ENCODE assay signal across 8 cellular contexts in the genomic region with DNA sequence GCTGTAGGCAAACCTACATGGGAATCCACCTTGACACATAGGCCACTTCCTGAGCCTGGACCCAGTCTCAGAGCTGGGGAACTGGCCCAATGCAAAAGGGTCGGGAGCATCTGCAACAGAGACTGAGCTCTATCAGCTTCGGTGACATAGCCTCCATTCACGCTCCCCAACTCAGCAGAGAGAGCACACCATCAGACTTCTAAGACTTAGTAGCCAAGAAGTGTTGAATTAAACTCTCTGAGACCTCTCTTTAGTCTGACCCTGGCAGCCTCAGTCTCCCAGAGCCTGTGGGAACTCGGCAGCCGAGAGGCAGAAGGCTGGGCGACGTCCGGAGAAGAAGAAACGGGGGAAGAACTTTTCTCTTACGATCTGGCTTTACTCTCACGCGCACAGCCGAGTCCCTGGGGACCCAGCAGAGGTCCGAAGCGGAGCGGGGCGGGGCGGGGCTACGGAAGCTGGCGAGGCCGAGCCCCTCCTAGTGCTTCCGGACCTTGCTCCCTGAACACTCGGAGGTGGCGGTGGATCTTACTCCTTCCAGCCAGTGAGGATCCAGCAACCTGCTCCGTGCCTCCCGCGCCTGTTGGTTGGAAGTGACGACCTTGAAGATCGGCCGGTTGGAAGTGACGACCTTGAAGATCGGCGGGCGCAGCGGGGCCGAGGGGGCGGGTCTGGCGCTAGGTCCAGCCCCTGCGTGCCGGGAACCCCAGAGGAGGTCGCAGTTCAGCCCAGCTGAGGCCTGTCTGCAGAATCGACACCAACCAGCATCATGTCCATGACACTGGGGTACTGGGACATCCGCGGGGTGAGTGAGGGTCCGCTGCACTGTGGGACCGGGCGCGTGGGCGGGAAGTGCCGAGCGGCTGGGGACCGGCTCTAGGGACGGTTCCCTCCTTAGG. TPM values are rescaled to one million over a fixed set of nuclear protein-coding genes. Genes with fewer than 3 reads are reported as not detected.
A peak's percentile ranks its signal among the peaks of the same experiment; 100 is the strongest.
DNase-seq lines count a peak whose midpoint lies in the region; ATAC-seq and TF ChIP-seq lines count a peak whose summit lies in the region.

A gene (plus strand): TSS at position 476 of the 896 bp plus-strand sequence. CDS start 291 bp downstream, at position 767.

- no peaks in the 10 kb centered on the region for H3K36me3 ChIP-seq in colonic mucosa

- ATAC-seq in GM18508 (IDR thresholded peaks at IDR 0.05; ENCODE audit: insufficient read depth, unreplicated experiment) (peak; percentile 63), HG02970 (IDR thresholded peaks at IDR 0.05; ENCODE audit: low FRiP score, unreplicated experiment) (peak; percentile 82), left lobe of liver (peak; percentile 97)

- no peak for TF ChIP-seq CTCF in colonic mucosa (IDR thresholded peaks at IDR 0.05)

- H3K4me1 ChIP-seq in colonic mucosa = no peaks in the 10 kb centered on the region

- DNase-seq in A172 (ENCODE audit: low spot score) = peak; percentile 68
- DNase-seq in NCI-H460 (ENCODE audit: extremely low read depth, low read depth) = peak; percentile 72
- DNase-seq in activated CD4-positive, alpha-beta T cell treated with anti-CD3 and anti-CD28 coated beads for 48 hours = peak; percentile 82
- DNase-seq in colonic mucosa = peak; percentile 93
- DNase-seq in left lobe of liver (ENCODE audit: low spot score) = peak; percentile 89
- DNase-seq in stimulated activated CD4-positive, alpha-beta T cell treated with anti-CD3 and anti-CD28 coated beads, Interleukin-2, amount 100 ng/mL, for 24 hours = peak; percentile 74 to 85

- intact Hi-C loops in colonic mucosa (cut with DNase I) = no loop called here

- H3K27ac ChIP-seq in colonic mucosa = peak within 1 kb of the TSS; percentile 62

- peak within 1 kb of the TSS; percentile 85 to 98 for H3K9ac ChIP-seq in colonic mucosa (ENCODE audit: low read depth in 2 of 2, low read length in 2 of 2)

- H3K27me3 ChIP-seq in colonic mucosa = no peaks in the 10 kb centered on the region

- H3K4me3 ChIP-seq in colonic mucosa = peak within 1 kb of the TSS; percentile 62

- no peaks in the 10 kb centered on the region for H3K9me3 ChIP-seq in colonic mucosa

RNA-seq across cellular contexts. Expression of the gene that starts here (rescaled TPM):
- 35.7 and 41.8 TPM in 2 replicates for total RNA-seq in A172 (2014; rRNA removed; shearing (Covaris generic))
- total RNA-seq in NCI-H460 (2014; rRNA removed; shearing (Covaris generic)) = 25.5 and 33.5 TPM in 2 replicates
- 44.1 and 57.5 TPM in 2 replicates for polyA plus RNA-seq in NCI-H460 (2014; cell fraction: nucleus; rRNA removed)
- total RNA-seq in colonic mucosa (10 to 100 TPM; 62.6 to 77.4 TPM), left lobe of liver (25.4 TPM)

Comparison
In these comparisons a context has a peak if more than half of its experiments do, and no peak if none do; other contexts are left out.
1. Peak in every context shown above with its lines: DNase-seq, ATAC-seq, H3K4me3 ChIP-seq and H3K27ac ChIP-seq.